ENCODE assay signal across 8 cellular contexts in the genomic region with DNA sequence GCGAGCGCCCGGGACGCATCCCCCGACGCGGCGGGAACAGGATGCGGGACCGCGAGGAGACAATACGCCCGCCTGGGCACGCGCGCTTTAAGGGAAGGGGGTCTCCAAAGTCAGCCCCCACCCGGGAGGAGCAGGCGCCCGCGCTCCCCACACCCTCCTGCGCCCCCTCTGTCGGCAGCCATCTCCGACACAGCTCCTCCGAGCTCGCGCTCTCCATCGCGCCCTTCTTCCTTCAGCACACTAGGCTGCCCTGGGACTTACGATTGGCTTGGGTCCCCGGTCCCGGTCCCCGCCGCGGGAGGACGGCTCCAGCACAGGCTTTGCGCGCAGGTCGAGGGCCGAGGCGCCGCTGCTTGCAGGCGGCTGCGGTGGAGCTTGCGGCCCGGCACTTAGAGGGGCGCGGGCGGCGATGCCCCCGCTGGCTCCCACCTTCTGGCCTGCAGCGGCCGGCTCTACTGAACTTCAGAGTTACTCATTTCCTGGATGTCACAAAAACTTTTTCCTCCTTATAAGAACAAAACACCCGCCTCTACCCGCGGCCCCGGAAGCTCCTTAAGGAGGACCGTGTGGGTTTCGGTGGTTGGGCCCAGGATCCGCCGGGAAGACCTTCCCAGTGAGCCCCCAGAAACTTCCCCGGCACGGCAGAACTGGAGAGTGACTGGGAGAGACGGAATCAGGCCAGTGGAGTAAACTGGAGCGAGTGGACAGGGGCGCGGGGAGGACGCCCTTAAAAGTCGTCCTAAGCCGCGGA. TPM values are rescaled to one million over a fixed set of nuclear protein-coding genes. Genes with fewer than 3 reads are reported as not detected.
DNase-seq lines count a peak whose midpoint lies in the region; ATAC-seq and TF ChIP-seq lines count a peak whose summit lies in the region.

TSS of gene ITPRIP (minus strand) at position 481 of the 751 bp plus-strand sequence. CDS start 22,414 bp downstream, outside the sequence.

- TF ChIP-seq CTCF in BJ (IDR thresholded peaks at IDR 0.05; ENCODE audit: insufficient read depth, low read depth, low read length) (peak; percentile 30), nephron progenitor cell (IDR thresholded peaks at IDR 0.05) (peak; percentile 18)

- H3K9me3 Mint-ChIP-seq in activated T-helper 17 cell treated with anti-CD3 and anti-CD28 coated beads, Interleukin-2, amount 50 U/mL, for 72 hours = no peaks in the 10 kb centered on the region
- no peaks in the 10 kb centered on the region for H3K9me3 Mint-ChIP-seq in nephron progenitor cell

- peak within 1 kb of the TSS; percentile 97 for H3K27ac Mint-ChIP-seq in activated T-helper 17 cell treated with anti-CD3 and anti-CD28 coated beads, Interleukin-2, amount 50 U/mL, for 72 hours
- H3K27ac Mint-ChIP-seq in nephron progenitor cell = peak within 1 kb of the TSS; percentile 100

- peaks cover 7% of the 10 kb centered on the region; the same call in 1 of the 2 replicates for H3K36me3 ChIP-seq in BJ (ENCODE audit: control insufficient read depth, insufficient read depth, low read length)

- peak; percentile 70 for ATAC-seq in GM19025 (IDR thresholded peaks at IDR 0.05; ENCODE audit: low read depth, unreplicated experiment)
- ATAC-seq in HG03280 (IDR thresholded peaks at IDR 0.05; ENCODE audit: unreplicated experiment) = peak; percentile 56
- peak; percentile 90 for ATAC-seq in activated T-helper 17 cell treated with anti-CD3 and anti-CD28 coated beads, Interleukin-2, amount 50 U/mL, for 72 hours (replicated peaks)

- peaks cover 20% of the 10 kb centered on the region for H3K36me3 Mint-ChIP-seq in activated T-helper 17 cell treated with anti-CD3 and anti-CD28 coated beads, Interleukin-2, amount 50 U/mL, for 72 hours (ENCODE audit: low read depth)
- H3K36me3 Mint-ChIP-seq in nephron progenitor cell (ENCODE audit: low read depth) = no peaks in the 10 kb centered on the region

- peak within 1 kb of the TSS; percentile 88 for H3K4me3 Mint-ChIP-seq in activated T-helper 17 cell treated with anti-CD3 and anti-CD28 coated beads, Interleukin-2, amount 50 U/mL, for 72 hours
- H3K4me3 Mint-ChIP-seq in nephron progenitor cell = peak within 1 kb of the TSS; percentile 99

- peaks cover 16% of the 10 kb centered on the region for H3K4me1 Mint-ChIP-seq in activated T-helper 17 cell treated with anti-CD3 and anti-CD28 coated beads, Interleukin-2, amount 50 U/mL, for 72 hours
- H3K4me1 Mint-ChIP-seq in nephron progenitor cell = peaks cover 74% of the 10 kb centered on the region

- CTCF ChIA-PET in BJ (lab: Yijun Ruan, JAX) = interaction anchor here (0.6 to 4.9 kb wide), 14 partner anchors 13 to 68 kb away, joined by 3 to 32 read pairs (median 4); no protein-coding TSS in a partner anchor

- H3K27me3 Mint-ChIP-seq in activated T-helper 17 cell treated with anti-CD3 and anti-CD28 coated beads, Interleukin-2, amount 50 U/mL, for 72 hours = peaks cover 4% of the 10 kb centered on the region
- H3K27me3 Mint-ChIP-seq in nephron progenitor cell (ENCODE audit: low read depth, poor library complexity) = peaks cover 7% of the 10 kb centered on the region

- peak within 1 kb of the TSS; percentile 72 for H3K27ac ChIP-seq in substantia nigra (ENCODE audit: low read depth, low read length, poor library complexity, severe bottlenecking)

- peak within 1 kb of the TSS; percentile 87 for H3K4me3 ChIP-seq in BJ (ENCODE audit: low read depth, low read length)

- POLR2A ChIA-PET in BJ (lab: Charles Lee) = interaction anchor here (0.6 to 1.2 kb wide), 3 partner anchors 17 to 64 kb away, joined by 3 to 4 read pairs (median 4); no protein-coding TSS in a partner anchor

- H3K27me3 ChIP-seq in BJ (ENCODE audit: control insufficient read depth, insufficient read depth, low read length) = no peaks in the 10 kb centered on the region

- DNase-seq in BJ (ENCODE audit: low read depth) = peak; percentile 56
- DNase-seq in RKO (ENCODE audit: low spot score) = peak; percentile 95
- DNase-seq in fibroblast of peridontal ligament (ENCODE audit: extremely low read depth) = peak; percentile 87
- DNase-seq in nephron progenitor cell = peak; percentile 75
- DNase-seq in substantia nigra (lab: John Stamatoyannopoulos, UW) = peak in 33 of 49 donors; percentile 42 to 87 (median 62)

RNA-seq across cellular contexts. Expression of gene ITPRIP, which starts in this region (rescaled TPM):
- polyA plus RNA-seq in BJ (2011; rRNA removed) = 24.4 and 33.6 TPM in 2 replicates
- polyA minus RNA-seq in BJ (2011; rRNA and poly(A)+ RNA removed) = 25.3 and 28.0 TPM in 2 replicates
- total RNA-seq in activated T-helper 17 cell treated with anti-CD3 and anti-CD28 coated beads, Interleukin-2, amount 50 U/mL, for 72 hours = 10 to 100 TPM; 10.1 to 19.1 TPM

Comparison
In these comparisons a context has a peak if more than half of its experiments do, and no peak if none do; other contexts are left out.
1. Peak in every context shown above with its lines: DNase-seq, ATAC-seq, H3K4me3 ChIP-seq and H3K27ac ChIP-seq.